Comparison of ENCODE assay signal across 16 cellular contexts in the genomic region with DNA sequence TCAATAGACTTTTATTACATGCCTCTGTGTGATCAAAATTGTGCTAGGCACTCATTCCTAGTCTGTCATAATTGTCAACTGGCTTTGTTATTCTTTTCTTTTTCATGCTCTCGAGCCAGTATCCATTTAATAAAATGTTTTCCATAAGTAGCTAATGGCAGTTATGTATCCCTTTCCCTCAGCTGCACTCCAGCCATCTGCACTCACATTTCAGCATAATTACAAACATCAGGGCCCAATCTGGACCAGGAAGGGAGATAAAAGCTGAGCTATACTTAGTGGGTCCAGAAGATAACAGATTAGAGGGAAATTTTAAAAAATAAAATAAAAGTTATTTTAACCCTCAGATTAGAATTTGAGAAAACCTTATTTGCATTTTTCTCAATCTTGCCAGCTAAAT.
"Had no signal": no experiment of that assay in that cellular context is flagged by ENCODE, and none has a peak within 500 bp of the region (broad histone marks: within the 10 kb centered on the region; RNA-seq: fewer than 3 reads in every experiment).

No MANE protein-coding gene starts in this region.

- H3K27ac ChIP-seq: brain microvascular endothelial cell, dorsolateral prefrontal cortex, esophagus muscularis mucosa, parathyroid adenoma, upper lobe of right lung had no signal

- H3K4me1 ChIP-seq: parathyroid adenoma, upper lobe of right lung had no signal

- ATAC-seq: right cardiac atrium, upper lobe of right lung had no signal

- H3K27me3 ChIP-seq: brain microvascular endothelial cell, dorsolateral prefrontal cortex, esophagus muscularis mucosa, upper lobe of right lung had no signal

- H3K4me3 ChIP-seq: dorsolateral prefrontal cortex, esophagus muscularis mucosa, upper lobe of right lung had no signal

- DNase-seq: activated CD4-positive, alpha-beta T cell treated with anti-CD3 and anti-CD28 coated beads for 1 hour; activated CD4-positive, alpha-beta T cell treated with anti-CD3 and anti-CD28 coated beads, Interleukin-2, amount 50 U/mL, for 1 hour; activated gamma-delta T cell treated with Interleukin-2 at 50 U/mL for 16 hours; activated T-cell treated with anti-CD3 and anti-CD28 coated beads, Interleukin-2, amount 50 U/mL, for 1 hour; anterior cingulate cortex; brain microvascular endothelial cell; central memory CD4-positive, alpha-beta T cell; dorsolateral prefrontal cortex; hippocampal formation; kidney glomerular epithelial cell; right cardiac atrium; stimulated activated CD4-positive, alpha-beta T cell treated with anti-CD3 and anti-CD28 coated beads, Interleukin-4, amount 100 ng/mL, for 24 hours; stimulated activated naive CD4-positive, alpha-beta T cell treated with Interleukin-2 at 50 U/mL for 16 hours; upper lobe of right lung had no signal

- H3K36me3 ChIP-seq: brain microvascular endothelial cell, esophagus muscularis mucosa, upper lobe of right lung had no signal

- H3K9me3 ChIP-seq: esophagus muscularis mucosa, upper lobe of right lung had no signal
